Comparison of ENCODE assay signal across 22 cellular contexts in genomic region chr10:91366687-91367086, GRCh38. TPM values are rescaled to one million over a fixed set of nuclear protein-coding genes. Genes with fewer than 3 reads are reported as not detected.
DNase-seq lines count a peak whose midpoint lies in the region; ATAC-seq, FAIRE-seq and TF ChIP-seq lines count a peak whose summit lies in the region.
"Had no signal": no experiment of that assay in that cellular context is flagged by ENCODE, and none has a peak within 500 bp of the region (broad histone marks: within the 10 kb centered on the region; RNA-seq: fewer than 3 reads in every experiment).

No MANE protein-coding gene starts in this region.

- DNase-seq in NCI-H146 (lab: John Stamatoyannopoulos, UW) (peak; percentile 26), NCI-H146 treated with DMSO at 0.1 percent for 48 hours (lab: John Stamatoyannopoulos, UW; ENCODE audit: unreplicated experiment) (no peak), DMS53 (lab: John Stamatoyannopoulos, UW) (peak; percentile 53), bronchial epithelial cell (ENCODE audit: low read depth) (peak; percentile 73), fibroblast of mammary gland (ENCODE audit: low read depth) (peak; percentile 29), NCI-H1105 treated with DMSO at 0.1 percent for 48 hours (lab: John Stamatoyannopoulos, UW) (no peak), NCI-H1092 treated with DMSO at 0.1 percent for 48 hours (lab: John Stamatoyannopoulos, UW) (no peak)
- DNase-seq: ACHN; BE2C; CD8-positive, alpha-beta memory T cell; DMS153; NCI-H1105; NCI-H1694; NCI-H2029 treated with DMSO at 0.1 percent for 48 hours; NCI-H446 treated with DMSO at 0.1 percent for 48 hours; NCI-H526; RPMI8226; SHP77 had no signal

- H3K36me3 ChIP-seq in bronchial epithelial cell (ENCODE audit: control insufficient read depth, insufficient read depth, low read length) = no peaks in the 10 kb centered on the region
- H3K36me3 ChIP-seq: BE2C had no signal

- no peak for ATAC-seq in GM18873 (IDR thresholded peaks at IDR 0.05; ENCODE audit: low FRiP score, unreplicated experiment)
- ATAC-seq: HCT116 had no signal

- FAIRE-seq in bronchial epithelial cell (lab: Jason Lieb, UNC) = no peak
- FAIRE-seq: GM18507, H1 had no signal

- TF ChIP-seq CTCF in bronchial epithelial cell (IDR thresholded peaks at IDR 0.05; ENCODE audit: insufficient read depth, low read length, severe bottlenecking) (no peak), fibroblast of mammary gland (conservative IDR thresholded peaks at IDR 0.05; ENCODE audit: control insufficient read depth, insufficient read depth, low read depth, low read length) (no peak)

- no peak overlapping the region for H3K4me3 ChIP-seq in bronchial epithelial cell (ENCODE audit: low read depth, low read length)
- no peak overlapping the region for H3K4me3 ChIP-seq in fibroblast of mammary gland (ENCODE audit: control insufficient read depth, low read depth, low read length)

- no peaks in the 10 kb centered on the region for H3K27me3 ChIP-seq in bronchial epithelial cell (ENCODE audit: control insufficient read depth, insufficient read depth, low read length)
- H3K27me3 ChIP-seq: BE2C had no signal

RNA-seq across cellular contexts. Expression of gene HECTD2, which starts 43.5 kb away (rescaled TPM):
- 1.6 and 2.3 TPM in 2 replicates for total RNA-seq in bronchial epithelial cell

Comparison
In these comparisons a context has a peak if more than half of its experiments do, and no peak if none do; other contexts are left out.
1. DNase-seq: peak in NCI-H146 (single experiment), DMS53 (single experiment), bronchial epithelial cell (single experiment) and fibroblast of mammary gland (single experiment); none in NCI-H146 treated with DMSO at 0.1 percent for 48 hours (single experiment), NCI-H1105 treated with DMSO at 0.1 percent for 48 hours (single experiment) and NCI-H1092 treated with DMSO at 0.1 percent for 48 hours (single experiment).